Comparison of ENCODE assay signal across 14 cellular contexts in the genomic region with DNA sequence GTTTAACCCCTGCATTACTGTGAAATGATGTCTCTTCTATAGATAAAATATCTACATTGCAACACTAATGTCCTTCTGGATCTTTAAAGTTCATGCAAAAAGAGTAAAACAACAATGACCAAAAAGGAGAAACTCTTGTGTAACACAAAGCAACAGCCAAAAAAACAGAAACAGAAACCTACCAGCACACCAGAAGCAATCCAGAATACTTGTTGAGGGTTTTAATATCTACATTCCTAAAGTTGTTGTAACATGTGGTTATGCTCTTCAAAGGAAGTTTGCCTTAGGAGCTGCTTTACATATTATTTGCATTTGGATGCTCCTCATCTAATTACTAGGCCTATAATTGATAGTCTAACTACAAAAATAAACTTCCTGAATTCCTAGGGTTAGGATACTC.
A peak's percentile ranks its signal among the peaks of the same experiment; 100 is the strongest.
DNase-seq lines count a peak whose midpoint lies in the region; ATAC-seq, FAIRE-seq and TF ChIP-seq lines count a peak whose summit lies in the region.
"Had no signal": no experiment of that assay in that cellular context is flagged by ENCODE, and none has a peak within 500 bp of the region (broad histone marks: within the 10 kb centered on the region; RNA-seq: fewer than 3 reads in every experiment).

No MANE protein-coding gene starts in this region.

- H3K79me2 ChIP-seq in smooth muscle cell (ENCODE audit: low read depth), result no peaks in the 10 kb centered on the region

- peak; percentile 6 for FAIRE-seq in H54 (lab: Jason Lieb, UNC)
- FAIRE-seq: GM18507 had no signal

- no peak overlapping the region for H3K4me3 ChIP-seq in smooth muscle cell

- no peak for TF ChIP-seq CTCF in smooth muscle cell (IDR thresholded peaks at IDR 0.05; ENCODE audit: borderline replicate concordance, insufficient read depth, poor library complexity, severe bottlenecking)

- no peak overlapping the region for H3K9ac ChIP-seq in smooth muscle cell (ENCODE audit: low read depth)

- H3K9me3 ChIP-seq in smooth muscle cell (replicated peaks; ENCODE audit: low read depth), result no peaks in the 10 kb centered on the region

- TF ChIP-seq POLR2A in H54 (IDR thresholded peaks at IDR 0.05; ENCODE audit: low read depth, low read length), result no peak

- H4K20me1 ChIP-seq in smooth muscle cell (ENCODE audit: low read depth), result no peaks in the 10 kb centered on the region

- ATAC-seq in HG03432 (IDR thresholded peaks at IDR 0.05; ENCODE audit: unreplicated experiment), result no peak
- ATAC-seq: stimulated activated effector memory CD8-positive, alpha-beta T cell treated with anti-CD3 and anti-CD28 coated beads, Interleukin-12 subunit alpha, Interleukin-12 subunit beta, amount 100 ng/mL, for 72 hours had no signal

- no peaks in the 10 kb centered on the region for H3K27me3 ChIP-seq in smooth muscle cell (ENCODE audit: low read depth)

- H3K27ac ChIP-seq in smooth muscle cell (ENCODE audit: low read depth), result peak overlapping the region; percentile 56

- H2AFZ ChIP-seq in smooth muscle cell (ENCODE audit: low read depth), result no peak overlapping the region

- H3K4me1 ChIP-seq in smooth muscle cell (ENCODE audit: low read depth), result peaks cover 5% of the 10 kb centered on the region

- DNase-seq in H54 (ENCODE audit: insufficient read length, low spot score) (no peak), OCI-M1 (lab: John Stamatoyannopoulos, UW) (peak; percentile 26), fibroblast of gingiva (ENCODE audit: low read depth) (peak; percentile 83), smooth muscle cell (lab: John Stamatoyannopoulos, UW; ENCODE audit: unreplicated experiment) (no peak), SHP77 (lab: John Stamatoyannopoulos, UW) (no peak)
- DNase-seq in stimulated activated CD8-positive, alpha-beta memory T cell treated with anti-CD3 and anti-CD28 coated beads, Interleukin-4, amount 100 ng/mL, for 48 hours, result no peak
- DNase-seq: activated CD8-positive, alpha-beta memory T cell treated with anti-CD3 and anti-CD28 coated beads for 24 hours; activated naive CD8-positive, alpha-beta T cell treated with anti-CD3 and anti-CD28 coated beads, Interleukin-2, amount 10 ng/mL, durations not matched to agents 7 days and 5 days; DND-41; NCI-H1048; NCI-H69 had no signal

- peak overlapping the region; percentile 59 for H3K4me2 ChIP-seq in smooth muscle cell

- H3F3A ChIP-seq in smooth muscle cell (ENCODE audit: low read depth), result no peaks in the 10 kb centered on the region

- no peaks in the 10 kb centered on the region for H3K36me3 ChIP-seq in smooth muscle cell (ENCODE audit: low read depth)

Comparison
In these comparisons a context has a peak if more than half of its experiments do, and no peak if none do; other contexts are left out.
1. DNase-seq: peak in OCI-M1 (single experiment) and fibroblast of gingiva (single experiment); none in H54 (single experiment), smooth muscle cell (single experiment), SHP77 (0 of 2) and stimulated activated CD8-positive, alpha-beta memory T cell treated with anti-CD3 and anti-CD28 coated beads, Interleukin-4, amount 100 ng/mL, for 48 hours (single experiment).